ENCODE assay signal across 29 cellular contexts in genomic region chr22:20413217-20414058, GRCh38.
"Had no signal": no experiment of that assay in that cellular context is flagged by ENCODE, and none has a peak within 500 bp of the region (broad histone marks: within the 10 kb centered on the region; RNA-seq: fewer than 3 reads in every experiment).

No MANE protein-coding gene starts in this region.

- H3K36me3 ChIP-seq: adrenal gland, ascending aorta, thoracic aorta, vagina had no signal

- H3K27me3 ChIP-seq: adrenal gland, ascending aorta, vagina had no signal

- DNase-seq: activated CD4-positive, alpha-beta T cell treated with anti-CD3 and anti-CD28 coated beads for 4 hours; activated CD4-positive, alpha-beta T cell treated with anti-CD3 and anti-CD28 coated beads, Interleukin-2, amount 50 U/mL, for 4 hours; activated naive CD8-positive, alpha-beta T cell treated with anti-CD3 and anti-CD28 coated beads for 36 hours; activated T-cell treated with anti-CD3 and anti-CD28 coated beads for 4 hours; activated T-cell treated with anti-CD3 and anti-CD28 coated beads, Interleukin-2, amount 50 U/mL, for 72 hours; foreskin fibroblast; hypothalamus; immature natural killer cell; kidney; left colon; midbrain; naive thymus-derived CD4-positive, alpha-beta T cell; occipital lobe; right cardiac atrium; stimulated activated CD4-positive, alpha-beta T cell treated with anti-CD3 and anti-CD28 coated beads, Interleukin-12 subunit alpha, Interleukin-12 subunit beta, amount 100 ng/mL, for 4 hours; stimulated activated CD4-positive, alpha-beta T cell treated with anti-CD3 and anti-CD28 coated beads, Interleukin-4, amount 100 ng/mL, for 1 hour; T-cell; trophoblast cell had no signal

- H3K9ac ChIP-seq: parathyroid adenoma had no signal

- H3K27me3 Mint-ChIP-seq: activated naive CD8-positive, alpha-beta T cell treated with anti-CD3 and anti-CD28 coated beads for 36 hours; brain; stimulated activated naive CD8-positive, alpha-beta T cell treated with anti-CD3 and anti-CD28 coated beads, Interleukin-15, Interleukin-2, amounts not matched to agents 100 ng/mL and 50 ng/mL, for 24 hours had no signal

- H3K27ac ChIP-seq: adrenal gland, ascending aorta, parathyroid adenoma, thoracic aorta, vagina had no signal

- H3K27ac Mint-ChIP-seq: activated naive CD4-positive, alpha-beta T cell treated with anti-CD3 and anti-CD28 coated beads for 36 hours; activated naive CD8-positive, alpha-beta T cell treated with anti-CD3 and anti-CD28 coated beads for 36 hours; activated T-cell treated with anti-CD3 and anti-CD28 coated beads, Interleukin-2, amount 50 U/mL, for 72 hours; immature natural killer cell; stimulated activated naive CD8-positive, alpha-beta T cell treated with anti-CD3 and anti-CD28 coated beads, Interleukin-15, Interleukin-2, amounts not matched to agents 100 ng/mL and 50 ng/mL, for 24 hours; T-cell; T-helper 2 cell treated with Interferon-gamma antibody and Interleukin-4, amounts not matched to agents 5 μg/mL and 100 μg/mL, for 36 hours had no signal

- H3K4me1 Mint-ChIP-seq: activated naive CD8-positive, alpha-beta T cell treated with anti-CD3 and anti-CD28 coated beads for 36 hours had no signal

- H3K4me1 ChIP-seq: ascending aorta, parathyroid adenoma, vagina had no signal

- H3K9me3 Mint-ChIP-seq: activated naive CD4-positive, alpha-beta T cell treated with anti-CD3 and anti-CD28 coated beads for 36 hours; activated naive CD8-positive, alpha-beta T cell treated with anti-CD3 and anti-CD28 coated beads for 36 hours; activated T-cell treated with anti-CD3 and anti-CD28 coated beads, Interleukin-2, amount 50 U/mL, for 72 hours; immature natural killer cell; naive thymus-derived CD4-positive, alpha-beta T cell; neural crest cell; stimulated activated naive CD8-positive, alpha-beta T cell treated with anti-CD3 and anti-CD28 coated beads, Interleukin-15, Interleukin-2, amounts not matched to agents 100 ng/mL and 50 ng/mL, for 24 hours; T-cell; T-helper 2 cell treated with Interferon-gamma antibody and Interleukin-4, amounts not matched to agents 5 μg/mL and 100 μg/mL, for 36 hours had no signal

- H3K4me3 ChIP-seq: adrenal gland, ascending aorta, thoracic aorta, vagina had no signal

- H3K9me3 ChIP-seq: adrenal gland, ascending aorta, thoracic aorta, vagina had no signal

- ATAC-seq: activated T-cell treated with anti-CD3 and anti-CD28 coated beads, Interleukin-2, amount 50 U/mL, for 72 hours; esophagus mucosa; left colon; naive thymus-derived CD4-positive, alpha-beta T cell; right cardiac atrium; T-cell had no signal

- H3K36me3 Mint-ChIP-seq: activated naive CD8-positive, alpha-beta T cell treated with anti-CD3 and anti-CD28 coated beads for 36 hours; immature natural killer cell; T-cell had no signal

- H3K4me3 Mint-ChIP-seq: activated naive CD4-positive, alpha-beta T cell treated with anti-CD3 and anti-CD28 coated beads for 36 hours; activated naive CD8-positive, alpha-beta T cell treated with anti-CD3 and anti-CD28 coated beads for 36 hours; activated T-cell treated with anti-CD3 and anti-CD28 coated beads, Interleukin-2, amount 50 U/mL, for 72 hours; brain; immature natural killer cell; naive thymus-derived CD4-positive, alpha-beta T cell; neural crest cell; stimulated activated naive CD8-positive, alpha-beta T cell treated with anti-CD3 and anti-CD28 coated beads, Interleukin-15, Interleukin-2, amounts not matched to agents 100 ng/mL and 50 ng/mL, for 24 hours; T-cell; T-helper 2 cell treated with Interferon-gamma antibody and Interleukin-4, amounts not matched to agents 5 μg/mL and 100 μg/mL, for 36 hours had no signal
